12 cellular contexts compared by ENCODE assay signal in genomic region chr19:41302624-41303351, GRCh38. TPM values are rescaled to one million over a fixed set of nuclear protein-coding genes. Genes with fewer than 3 reads are reported as not detected.
DNase-seq lines count a peak whose midpoint lies in the region; ATAC-seq, FAIRE-seq and TF ChIP-seq lines count a peak whose summit lies in the region.
"Had no signal": no experiment of that assay in that cellular context is flagged by ENCODE, and none has a peak within 500 bp of the region (broad histone marks: within the 10 kb centered on the region; RNA-seq: fewer than 3 reads in every experiment).

No MANE protein-coding gene starts in this region.

- H3K9me3 ChIP-seq in HepG2 (ENCODE audit: low read length) (no peaks in the 10 kb centered on the region), testis (no peaks in the 10 kb centered on the region)
- H3K9me3 ChIP-seq: left lung, thoracic aorta had no signal

- TF ChIP-seq EP300 in HepG2 (IDR thresholded peaks at IDR 0.05; ENCODE audit: low read depth in 2 of 2, low read length in 2 of 2) (no peak), HepG2 (CRISPR knock-in tag; IDR thresholded peaks at IDR 0.05; ENCODE audit: borderline replicate concordance) (no peak)

- FAIRE-seq in HepG2 (lab: Jason Lieb, UNC), result no peak

- H3K9me3 Mint-ChIP-seq in stimulated activated memory B cell treated with anti-CD40 and anti-IgM and Interleukin-4, amounts not matched to agents 10 μg/mL and 1 μg/mL and 100 μg/mL, for 72 hours, result no peaks in the 10 kb centered on the region

- H3K27me3 Mint-ChIP-seq in stimulated activated memory B cell treated with anti-CD40 and anti-IgM and Interleukin-4, amounts not matched to agents 10 μg/mL and 1 μg/mL and 100 μg/mL, for 72 hours, result no peaks in the 10 kb centered on the region

- H3K9ac ChIP-seq in HepG2 (ENCODE audit: insufficient read depth, low read depth, low read length), result no peak overlapping the region

- peak; percentile 43 for ATAC-seq in HG02678 (IDR thresholded peaks at IDR 0.05; ENCODE audit: unreplicated experiment)
- ATAC-seq in HepG2, result no peak
- ATAC-seq in stimulated activated memory B cell treated with anti-CD40 and anti-IgM and Interleukin-4, amounts not matched to agents 10 μg/mL and 1 μg/mL and 100 μg/mL, for 72 hours, result peak; percentile 84
- no peak for ATAC-seq in GM21528 (IDR thresholded peaks at IDR 0.05; ENCODE audit: low FRiP score, unreplicated experiment)
- ATAC-seq in HG02763 (IDR thresholded peaks at IDR 0.05; ENCODE audit: unreplicated experiment), result no peak
- ATAC-seq: left lung, Panc1 had no signal

- WGBS in HepG2 (ENCODE audit: low lambda C conversion rate), result 96% methylated on average over 15 of the region's 21 CpGs
- WGBS in testis, 2 donors, result 83 to 85% methylated on average over 19 to 21 of the region's 21 CpGs

- H3K27me3 ChIP-seq in HepG2 (ENCODE audit: control insufficient read depth in 1 of 2, insufficient read depth in 2 of 2, low read length in 2 of 2), result no peaks in the 10 kb centered on the region
- no peaks in the 10 kb centered on the region for H3K27me3 ChIP-seq in testis
- H3K27me3 ChIP-seq: left lung had no signal

- peak overlapping the region; percentile 83 for H3K27ac Mint-ChIP-seq in stimulated activated memory B cell treated with anti-CD40 and anti-IgM and Interleukin-4, amounts not matched to agents 10 μg/mL and 1 μg/mL and 100 μg/mL, for 72 hours

- TF ChIP-seq POLR2A in HepG2 (IDR thresholded peaks at IDR 0.05; ENCODE audit: insufficient read depth in 1 of 2, low read depth in 2 of 2, low read length in 2 of 2), result no peak
- TF ChIP-seq POLR2A in testis (IDR thresholded peaks at IDR 0.05), result no peak

- DNase-seq in activated CD8-positive, alpha-beta memory T cell treated with anti-CD3 and anti-CD28 coated beads, Interleukin-2, amount 50 U/mL, for 24 hours (ENCODE audit: extremely low read depth), result peak; percentile 56
- DNase-seq in HepG2 (ENCODE audit: low spot score) (no peak), coronary artery (ENCODE audit: low spot score) (no peak), testis (no peak)
- DNase-seq: dermis blood vessel endothelial cell had no signal

- in situ Hi-C loops in HepG2 (cut with HindIII; ENCODE audit: extremely low pct_ligation_motif_present, low pct_unique_long_range_greater_than_20kb), result no loop called here

- H3K27ac ChIP-seq in HepG2 (ENCODE audit: extremely low read length, insufficient read depth, low read length) (no peak overlapping the region), coronary artery (peak overlapping the region in 1 of 2 donors; percentile 50), testis (no peak overlapping the region)

- no peak overlapping the region for H3K4me2 ChIP-seq in HepG2 (ENCODE audit: low read depth, low read length)

- H3K36me3 ChIP-seq in HepG2 (replicated peaks in 1 of 2; ENCODE audit: control insufficient read depth in 1 of 2, insufficient read depth in 2 of 2, low read length in 2 of 2) (peaks cover 52 to 95% of the 10 kb centered on the region in 2 experiments), testis (ENCODE audit: low read depth, missing control alignments) (no peaks in the 10 kb centered on the region)

- BruUV-seq in HepG2 (replicated peaks; lab: Mats Ljungman, UMichigan), result no TSS peak

- POLR2A ChIA-PET in HepG2 (lab: Yijun Ruan, JAX), result interaction anchor here (1.5 kb wide), 1 partner anchor 40 kb away, joined by 5 read pairs; no protein-coding TSS in a partner anchor

- H4K20me1 ChIP-seq in HepG2 (ENCODE audit: insufficient read depth, low read length), result no peaks in the 10 kb centered on the region

- H3K79me2 ChIP-seq in HepG2 (ENCODE audit: insufficient read depth, low read length), result no peaks in the 10 kb centered on the region

- CTCF ChIA-PET in HepG2 (lab: Yijun Ruan, JAX; ENCODE audit: low intra/inter-chr PET ratio, low total read pairs), result no interaction called here

- peak overlapping the region; percentile 49 for H3K4me3 Mint-ChIP-seq in stimulated activated memory B cell treated with anti-CD40 and anti-IgM and Interleukin-4, amounts not matched to agents 10 μg/mL and 1 μg/mL and 100 μg/mL, for 72 hours

- H3K4me3 ChIP-seq in HepG2 (replicated peaks in 1 of 3; ENCODE audit: insufficient read depth in 1 of 3, low read depth in 2 of 3, low read length in 3 of 3), result no peak overlapping the region
- H3K4me3 ChIP-seq in coronary artery, result no peak overlapping the region
- H3K4me3 ChIP-seq in testis, result no peak overlapping the region
- H3K4me3 ChIP-seq: left lung, thoracic aorta had no signal

- no peak overlapping the region for H2AFZ ChIP-seq in HepG2 (ENCODE audit: low read length)

- peaks cover 71% of the 10 kb centered on the region for H3K4me1 Mint-ChIP-seq in stimulated activated memory B cell treated with anti-CD40 and anti-IgM and Interleukin-4, amounts not matched to agents 10 μg/mL and 1 μg/mL and 100 μg/mL, for 72 hours

- intact Hi-C loops in HepG2 (cut with micrococcal nuclease; ENCODE audit: unreplicated experiment), result no loop called here
- intact Hi-C loops in testis (cut with DNase I; ENCODE audit: low total_unique reads), result no loop called here

- H3K4me1 ChIP-seq in HepG2 (ENCODE audit: insufficient read depth, low read length) (no peaks in the 10 kb centered on the region), testis (peaks cover 21% of the 10 kb centered on the region)

- TF ChIP-seq CTCF in HepG2 (CRISPR knock-in tag; IDR thresholded peaks at IDR 0.05) (no peak), coronary artery (IDR thresholded peaks at IDR 0.05) (no peak), testis (IDR thresholded peaks at IDR 0.05) (no peak)

- TF ChIP-seq RAD21 in HepG2 (CRISPR knock-in tag; IDR thresholded peaks at IDR 0.05), result no peak

- H3K36me3 Mint-ChIP-seq in stimulated activated memory B cell treated with anti-CD40 and anti-IgM and Interleukin-4, amounts not matched to agents 10 μg/mL and 1 μg/mL and 100 μg/mL, for 72 hours, result peaks cover 72% of the 10 kb centered on the region

RNA-seq across cellular contexts. Expression of gene CCDC97, which starts 7.2 kb away (rescaled TPM):
- total RNA-seq in HepG2 (2016; rRNA removed; fragmentation: Illumina TruSeq; extraction: Trizol) (7.1 and 7.3 TPM in 2 replicates), testis (10 to 100 TPM; 36.2 to 40.2 TPM)
- total RNA-seq in HepG2 (2016; cell fraction: cytosol; rRNA removed; fragmentation: Illumina TruSeq; extraction: Trizol; ENCODE audit: low read depth), result 1.5 and 3.3 TPM in 2 replicates
- total RNA-seq in HepG2 (2016; cell fraction: insoluble cytoplasmic fraction; rRNA removed; fragmentation: Illumina TruSeq; extraction: Trizol), result 6.7 and 7.8 TPM in 2 replicates
- 4.3 and 5.8 TPM in 2 replicates for total RNA-seq in HepG2 (2016; cell fraction: membrane; rRNA removed; fragmentation: Illumina TruSeq; extraction: Trizol)
- total RNA-seq in HepG2 (2016; cell fraction: nucleus; rRNA removed; fragmentation: Illumina TruSeq; extraction: Trizol), result 5.8 and 7.6 TPM in 2 replicates
- polyA plus RNA-seq in HepG2 (2011; rRNA removed) (6.2 and 7.2 TPM in 2 replicates), testis (ENCODE audit: insufficient read depth, low read depth, low replicate concordance) (57.8 TPM)
- 6.6 and 7.0 TPM in 2 replicates for polyA plus RNA-seq in HepG2 (2011; cell fraction: cytosol; rRNA removed)
- 10.5 and 12.4 TPM in 2 replicates for polyA plus RNA-seq in HepG2 (2011; cell fraction: nucleus; rRNA removed)
- polyA plus RNA-seq in HepG2 (2012), result 8.9 and 9.4 TPM in 2 replicates
- 1.4 and 1.9 TPM in 2 replicates for polyA plus RNA-seq in HepG2 (2016; cell fraction: cytosol; fragmentation: Illumina TruSeq; extraction: Trizol; ENCODE audit: low read depth)
- polyA plus RNA-seq in HepG2 (2016; cell fraction: insoluble cytoplasmic fraction; fragmentation: Illumina TruSeq; extraction: Trizol; ENCODE audit: low read depth), result 10.6 and 15.1 TPM in 2 replicates
- polyA plus RNA-seq in HepG2 (2016; cell fraction: membrane; fragmentation: Illumina TruSeq; extraction: Trizol; ENCODE audit: low read depth), result 4.3 and 5.1 TPM in 2 replicates
- 16.5 and 17.3 TPM in 2 replicates for polyA plus RNA-seq in HepG2 (2016; cell fraction: nucleus; fragmentation: Illumina TruSeq; extraction: Trizol; ENCODE audit: insufficient read depth, low read depth)
- 11.3 and 18.0 TPM in 2 replicates for polyA minus RNA-seq in HepG2 (2011; rRNA and poly(A)+ RNA removed; ENCODE audit: low replicate concordance)
- 3.8 and 5.4 TPM in 2 replicates for polyA minus RNA-seq in HepG2 (2011; cell fraction: cytosol; rRNA and poly(A)+ RNA removed)
- polyA minus RNA-seq in HepG2 (2011; cell fraction: nucleus; rRNA and poly(A)+ RNA removed), result 9.4 and 9.9 TPM in 2 replicates

RNA-seq across cellular contexts. Expression of gene HNRNPUL1, which starts 38.6 kb away (rescaled TPM):
- total RNA-seq in HepG2 (2016; rRNA removed; fragmentation: Illumina TruSeq; extraction: Trizol), result 81.7 and 88.8 TPM in 2 replicates
- 30.9 and 33.3 TPM in 2 replicates for total RNA-seq in HepG2 (2016; cell fraction: cytosol; rRNA removed; fragmentation: Illumina TruSeq; extraction: Trizol; ENCODE audit: low read depth)
- total RNA-seq in HepG2 (2016; cell fraction: insoluble cytoplasmic fraction; rRNA removed; fragmentation: Illumina TruSeq; extraction: Trizol), result 77.3 and 84.2 TPM in 2 replicates
- total RNA-seq in HepG2 (2016; cell fraction: membrane; rRNA removed; fragmentation: Illumina TruSeq; extraction: Trizol), result 78.7 and 78.8 TPM in 2 replicates
- 62.2 and 71.6 TPM in 2 replicates for total RNA-seq in HepG2 (2016; cell fraction: nucleus; rRNA removed; fragmentation: Illumina TruSeq; extraction: Trizol)
- 29.7 and 30.9 TPM in 2 replicates for polyA plus RNA-seq in HepG2 (2011; rRNA removed)
- 16.7 and 21.1 TPM in 2 replicates for polyA plus RNA-seq in HepG2 (2011; cell fraction: cytosol; rRNA removed)
- 36.0 and 41.1 TPM in 2 replicates for polyA plus RNA-seq in HepG2 (2011; cell fraction: nucleus; rRNA removed)
- polyA plus RNA-seq in HepG2 (2012), result 62.3 and 78.5 TPM in 2 replicates
- 43.7 and 48.0 TPM in 2 replicates for polyA plus RNA-seq in HepG2 (2016; cell fraction: cytosol; fragmentation: Illumina TruSeq; extraction: Trizol; ENCODE audit: low read depth)
- polyA plus RNA-seq in HepG2 (2016; cell fraction: insoluble cytoplasmic fraction; fragmentation: Illumina TruSeq; extraction: Trizol; ENCODE audit: low read depth), result 126 and 151 TPM in 2 replicates
- 99.0 and 109 TPM in 2 replicates for polyA plus RNA-seq in HepG2 (2016; cell fraction: membrane; fragmentation: Illumina TruSeq; extraction: Trizol; ENCODE audit: low read depth)
- polyA plus RNA-seq in HepG2 (2016; cell fraction: nucleus; fragmentation: Illumina TruSeq; extraction: Trizol; ENCODE audit: insufficient read depth, low read depth), result 102 and 113 TPM in 2 replicates
- 47.6 and 50.7 TPM in 2 replicates for polyA minus RNA-seq in HepG2 (2011; rRNA and poly(A)+ RNA removed; ENCODE audit: low replicate concordance)
- 23.6 and 33.9 TPM in 2 replicates for polyA minus RNA-seq in HepG2 (2011; cell fraction: cytosol; rRNA and poly(A)+ RNA removed)
- polyA minus RNA-seq in HepG2 (2011; cell fraction: nucleus; rRNA and poly(A)+ RNA removed), result 61.9 and 71.0 TPM in 2 replicates
- 100 to 1,000 TPM; 192 to 197 TPM for total RNA-seq in testis
- 230 TPM for polyA plus RNA-seq in testis (ENCODE audit: insufficient read depth, low read depth, low replicate concordance)

RNA-seq across cellular contexts. Expression of gene TGFB1, which starts 50.9 kb away (rescaled TPM):
- total RNA-seq in HepG2 (2016; rRNA removed; fragmentation: Illumina TruSeq; extraction: Trizol) (2.7 and 4.1 TPM in 2 replicates), testis (10 to 100 TPM; 12.7 to 17.0 TPM)
- total RNA-seq in HepG2 (2016; cell fraction: cytosol; rRNA removed; fragmentation: Illumina TruSeq; extraction: Trizol; ENCODE audit: low read depth), result 6.2 and 9.0 TPM in 2 replicates
- total RNA-seq in HepG2 (2016; cell fraction: insoluble cytoplasmic fraction; rRNA removed; fragmentation: Illumina TruSeq; extraction: Trizol), result 2.2 and 3.6 TPM in 2 replicates
- 12.7 and 14.7 TPM in 2 replicates for total RNA-seq in HepG2 (2016; cell fraction: membrane; rRNA removed; fragmentation: Illumina TruSeq; extraction: Trizol)
- 3.0 and 7.5 TPM in 2 replicates for total RNA-seq in HepG2 (2016; cell fraction: nucleus; rRNA removed; fragmentation: Illumina TruSeq; extraction: Trizol)
- polyA plus RNA-seq in HepG2 (2011; rRNA removed) (5.4 and 6.2 TPM in 2 replicates), testis (ENCODE audit: insufficient read depth, low read depth, low replicate concordance) (19.8 TPM)
- polyA plus RNA-seq in HepG2 (2011; cell fraction: cytosol; rRNA removed), result 4.9 and 6.6 TPM in 2 replicates
- 24.0 and 30.3 TPM in 2 replicates for polyA plus RNA-seq in HepG2 (2011; cell fraction: nucleus; rRNA removed)
- polyA plus RNA-seq in HepG2 (2012), result 27.5 and 39.6 TPM in 2 replicates
- 35.9 and 36.5 TPM in 2 replicates for polyA plus RNA-seq in HepG2 (2016; cell fraction: cytosol; fragmentation: Illumina TruSeq; extraction: Trizol; ENCODE audit: low read depth)
- polyA plus RNA-seq in HepG2 (2016; cell fraction: insoluble cytoplasmic fraction; fragmentation: Illumina TruSeq; extraction: Trizol; ENCODE audit: low read depth), result 13.3 and 16.4 TPM in 2 replicates
- polyA plus RNA-seq in HepG2 (2016; cell fraction: membrane; fragmentation: Illumina TruSeq; extraction: Trizol; ENCODE audit: low read depth), result 49.5 and 52.5 TPM in 2 replicates
- 30.3 and 32.9 TPM in 2 replicates for polyA plus RNA-seq in HepG2 (2016; cell fraction: nucleus; fragmentation: Illumina TruSeq; extraction: Trizol; ENCODE audit: insufficient read depth, low read depth)
- 5.5 and 10.7 TPM in 2 replicates for polyA minus RNA-seq in HepG2 (2011; rRNA and poly(A)+ RNA removed; ENCODE audit: low replicate concordance)
- 17.6 and 20.2 TPM in 2 replicates for polyA minus RNA-seq in HepG2 (2011; cell fraction: cytosol; rRNA and poly(A)+ RNA removed)
- 6.1 and 7.5 TPM in 2 replicates for polyA minus RNA-seq in HepG2 (2011; cell fraction: nucleus; rRNA and poly(A)+ RNA removed)

Comparison
In these comparisons a context has a peak if more than half of its experiments do, and no peak if none do; other contexts are left out.
1. ATAC-seq: peak in HG02678 (single experiment) and stimulated activated memory B cell treated with anti-CD40 and anti-IgM and Interleukin-4, amounts not matched to agents 10 μg/mL and 1 μg/mL and 100 μg/mL, for 72 hours (single experiment); none in HepG2 (single experiment), GM21528 (single experiment) and HG02763 (single experiment).